In the genomic region with DNA sequence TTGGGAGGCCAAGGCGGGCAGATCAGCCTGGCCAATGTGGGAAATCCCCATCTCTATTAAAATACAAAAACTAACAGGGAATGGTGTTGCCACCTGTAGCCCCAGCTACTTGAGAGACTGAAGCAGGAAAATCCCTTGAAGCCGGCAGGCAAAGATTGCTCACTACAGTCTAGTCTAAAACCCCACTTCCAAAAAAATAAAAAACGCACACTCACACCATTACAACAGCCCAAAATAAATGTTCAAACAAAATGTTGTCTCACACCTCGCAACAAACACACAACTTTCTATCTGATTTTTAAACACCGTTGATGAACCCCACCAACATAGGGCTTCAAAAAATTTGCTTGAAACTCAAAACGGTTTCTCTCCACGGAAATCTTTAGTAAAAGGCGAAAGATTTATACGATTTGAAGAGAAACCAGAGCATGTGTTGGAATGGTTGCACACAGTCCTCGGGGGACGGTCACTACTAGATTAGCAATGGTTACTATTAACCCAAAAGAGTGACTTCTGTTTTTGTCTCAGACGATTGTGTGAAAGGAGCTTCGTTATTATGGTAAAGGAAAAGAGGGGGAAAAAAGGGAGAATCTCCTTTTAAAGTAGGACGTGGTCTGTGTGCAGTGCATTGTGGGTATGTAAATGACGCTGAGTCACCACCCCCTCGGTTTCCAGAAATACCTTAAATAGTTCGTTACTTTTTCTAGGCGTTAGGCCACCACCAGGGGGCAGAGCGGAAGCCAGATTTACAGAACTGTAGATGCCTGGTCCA, we compare ENCODE assay signal across 8 cellular contexts. TPM values are rescaled to one million over a fixed set of nuclear protein-coding genes. Genes with fewer than 3 reads are reported as not detected.
DNase-seq lines count a peak whose midpoint lies in the region; ATAC-seq and TF ChIP-seq lines count a peak whose summit lies in the region.

Gene RNU5D-1 (minus strand): TSS at position 430 of the 772 bp plus-strand sequence.

- H3K9me3 Mint-ChIP-seq in CD4-positive, alpha-beta memory T cell, result no peaks in the 10 kb centered on the region

- no peaks in the 10 kb centered on the region for H3K36me3 ChIP-seq in CD4-positive, alpha-beta memory T cell (ENCODE audit: insufficient read depth, low read length)
- H3K36me3 ChIP-seq in ectodermal cell (ENCODE audit: control insufficient read depth, insufficient read depth, low read length) (no peaks in the 10 kb centered on the region), lung (ENCODE audit: control insufficient read depth in 2 of 2, insufficient read depth in 2 of 2, low read length in 2 of 2) (no peaks in the 10 kb centered on the region)

- H3K4me1 Mint-ChIP-seq in CD4-positive, alpha-beta memory T cell, result peaks cover 18 to 38% (median 24%) of the 10 kb centered on the region in 4 donors

- H3K27ac Mint-ChIP-seq in CD4-positive, alpha-beta memory T cell, result peak within 1 kb of the TSS; percentile 97 to 100 (median 99)

- ATAC-seq in GM19452 (IDR thresholded peaks at IDR 0.05; ENCODE audit: unreplicated experiment), result peak; percentile 72
- peak; percentile 42 for ATAC-seq in HG03575 (IDR thresholded peaks at IDR 0.05; ENCODE audit: extremely low read depth, insufficient number of reproducible peaks, low FRiP score, unreplicated experiment)
- peak; percentile 93 for ATAC-seq in lung (ENCODE audit: insufficient read depth, low FRiP score)

- no peaks in the 10 kb centered on the region for H3K9me3 ChIP-seq in CD4-positive, alpha-beta memory T cell (ENCODE audit: control insufficient read depth in 1 of 2, low read length in 2 of 2)
- no peaks in the 10 kb centered on the region for H3K9me3 ChIP-seq in ectodermal cell (ENCODE audit: control insufficient read depth, low read length)
- no peaks in the 10 kb centered on the region for H3K9me3 ChIP-seq in lung (ENCODE audit: control insufficient read depth in 2 of 2, insufficient read depth in 1 of 2, low read length in 1 of 2)

- 25% methylated on average over 19 of the region's 19 CpGs for WGBS in ectodermal cell, 2 experiments
- WGBS in lung, 2 donors, result 0 to 1% methylated on average over 19 of the region's 19 CpGs

- H3K4me3 ChIP-seq in CD4-positive, alpha-beta memory T cell (ENCODE audit: low read length in 2 of 2), result peak within 1 kb of the TSS; percentile 31 to 39
- no peak within 1 kb of the TSS for H3K4me3 ChIP-seq in ectodermal cell (ENCODE audit: insufficient read depth, low read depth, low read length)
- H3K4me3 ChIP-seq in lung, result no peak within 1 kb of the TSS

- peak within 1 kb of the TSS; percentile 96 for H3K27ac ChIP-seq in CD4-positive, alpha-beta memory T cell (ENCODE audit: low read depth, low read length)
- H3K27ac ChIP-seq in ectodermal cell (ENCODE audit: insufficient read depth, low read depth, low read length, poor library complexity, severe bottlenecking), result peak within 1 kb of the TSS; percentile 99
- H3K27ac ChIP-seq in lung (ENCODE audit: low read depth in 1 of 2, low read length in 1 of 2), result peak within 1 kb of the TSS; percentile 87 to 88

- H3K27me3 ChIP-seq in CD4-positive, alpha-beta memory T cell (ENCODE audit: insufficient read depth, low read length), result no peaks in the 10 kb centered on the region
- H3K27me3 ChIP-seq in ectodermal cell (ENCODE audit: control insufficient read depth, insufficient read depth, low read length, poor library complexity, severe bottlenecking), result no peaks in the 10 kb centered on the region
- no peaks in the 10 kb centered on the region for H3K27me3 ChIP-seq in lung (ENCODE audit: control insufficient read depth, insufficient read depth)

- POLR2A ChIA-PET in CD4-positive, alpha-beta memory T cell (lab: Charles Lee; ENCODE audit: partially characterized antibody), result interaction anchor here (0.6 to 8.5 kb wide), 36 partner anchors 9 to 955 kb away, joined by 3 to 182 read pairs (median 6); partner anchors contain the start of genes ARMH1, BEST4, BTBD19 and DYNLT4

- DNase-seq in CD4-positive, alpha-beta memory T cell, result peak; percentile 90 to 94 (median 91)
- DNase-seq in NCI-H774 (lab: John Stamatoyannopoulos, UW), result peak; percentile 98
- peak; percentile 98 to 99 for DNase-seq in activated CD4-positive, alpha-beta T cell treated with anti-CD3 and anti-CD28 coated beads, Interleukin-2, amount 50 U/mL, for 48 hours
- DNase-seq in lung (ENCODE audit: low spot score), result peak; percentile 94
- DNase-seq in stimulated activated CD4-positive, alpha-beta T cell treated with anti-CD3 and anti-CD28 coated beads, TNF-alpha, amount 100 ng/mL, for 24 hours (ENCODE audit: low read depth in 3 of 3), result peak; percentile 89 to 96 (median 95)

- CTCF ChIA-PET in CD4-positive, alpha-beta memory T cell (lab: Charles Lee; ENCODE audit: partially characterized antibody), result interaction anchor here (0.6 to 9.9 kb wide), 29 partner anchors 7 to 764 kb away, joined by 3 to 175 read pairs (median 6); partner anchors contain the start of genes BEST4, BTBD19, HECTD3 and KIF2C

- TF ChIP-seq CTCF in lung (IDR thresholded peaks at IDR 0.05; ENCODE audit: control extremely low read depth, extremely low read depth), result peak; percentile 94

- intact Hi-C loops in CD4-positive, alpha-beta memory T cell (cut with micrococcal nuclease), result loop anchor here (1.0 to 5.0 kb wide), 11 partner anchors 8 to 956 kb away; partner anchors contain the start of genes ARMH1, BTBD19, DYNLT4 and GPBP1L1

- H3K27me3 Mint-ChIP-seq in CD4-positive, alpha-beta memory T cell, result no peaks in the 10 kb centered on the region

- H3K36me3 Mint-ChIP-seq in CD4-positive, alpha-beta memory T cell, result no peaks in the 10 kb centered on the region

- peak within 1 kb of the TSS; percentile 54 to 93 (median 84) for H3K4me3 Mint-ChIP-seq in CD4-positive, alpha-beta memory T cell

- peaks cover 22% of the 10 kb centered on the region for H3K4me1 ChIP-seq in CD4-positive, alpha-beta memory T cell (ENCODE audit: insufficient read depth, low read length)
- no peaks in the 10 kb centered on the region for H3K4me1 ChIP-seq in ectodermal cell (ENCODE audit: control insufficient read depth, insufficient read depth, low read length)
- H3K4me1 ChIP-seq in lung (ENCODE audit: control insufficient read depth in 2 of 2, insufficient read depth in 2 of 2, low read length in 2 of 2), result no peaks in the 10 kb centered on the region

RNA-seq across cellular contexts. Expression of gene RNU5D-1, which starts in this region (rescaled TPM):
- not detected for total RNA-seq in CD4-positive, alpha-beta memory T cell
- not detected for polyA plus RNA-seq in CD4-positive, alpha-beta memory T cell
- 456 TPM for polyA plus RNA-seq in ectodermal cell (2013, experiment 1 of 4)
- polyA plus RNA-seq in ectodermal cell (2013, experiment 2 of 4), result 354 TPM
- polyA plus RNA-seq in ectodermal cell (2013, experiment 3 of 4), result 5,846 TPM
- 2,286 TPM for polyA plus RNA-seq in ectodermal cell (2013, experiment 4 of 4)
- total RNA-seq in lung, result not detected
- polyA plus RNA-seq in lung, result not detected

Comparison
In these comparisons a context has a peak if more than half of its experiments do, and no peak if none do; other contexts are left out.
1. Peak in DNase-seq, H3K4me3 ChIP-seq and H3K27ac ChIP-seq in CD4-positive, alpha-beta memory T cell; RNA of the gene not detected or under 1 TPM.
2. Peak in DNase-seq, ATAC-seq and H3K27ac ChIP-seq in lung; RNA of the gene not detected or under 1 TPM.
3. ATAC-seq: peak in every context shown above with its lines; median percentile 93 in lung; 72 in GM19452; 42 in HG03575.